ENCODE assay signal across 1 cellular context in the genomic region with DNA sequence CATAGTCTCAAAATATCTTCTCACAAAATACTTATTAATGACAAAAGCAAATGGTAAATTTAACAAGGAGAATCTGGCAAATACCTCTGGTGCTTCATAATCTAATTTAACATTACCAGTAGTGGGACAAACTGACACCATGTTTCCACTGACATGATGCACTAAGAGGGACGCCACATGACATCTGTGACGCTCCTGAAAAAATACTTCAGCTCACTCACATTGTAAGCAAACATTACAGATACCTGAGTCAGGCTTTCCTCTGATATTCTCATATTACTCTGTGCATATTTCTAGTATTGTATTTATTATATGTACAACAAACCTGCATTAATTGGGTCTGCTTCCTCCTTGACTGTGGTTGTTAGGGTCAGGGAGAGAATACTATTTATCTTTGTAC.
TF ChIP-seq lines count a peak whose summit lies in the region.

No MANE protein-coding gene starts in this region.

TF ChIP-seq in IMR-90, 13 proteins besides CTCF, POLR2A, EP300 and RAD21:
- TF ChIP-seq ELK1 (IDR thresholded peaks at IDR 0.05; ENCODE audit: borderline replicate concordance, low read depth, low read length), result no peak
- TF ChIP-seq CEBPB (IDR thresholded peaks at IDR 0.05; ENCODE audit: low read depth, low read length), result no peak
- TF ChIP-seq NFE2L2 (IDR thresholded peaks at IDR 0.05; ENCODE audit: low read depth, low read length), result no peak
- no peak for TF ChIP-seq RFX5 (IDR thresholded peaks at IDR 0.05; ENCODE audit: low read depth, low read length)
- no peak for TF ChIP-seq RCOR1 (IDR thresholded peaks at IDR 0.05; ENCODE audit: insufficient replicate concordance, low read length)
- TF ChIP-seq MAFK (IDR thresholded peaks at IDR 0.05; ENCODE audit: low read depth, low read length), result no peak
- no peak for TF ChIP-seq FOS (IDR thresholded peaks at IDR 0.05; ENCODE audit: low read depth, low read length)
- no peak for TF ChIP-seq SMC3 (IDR thresholded peaks at IDR 0.05; ENCODE audit: low read depth, low read length)
- no peak for TF ChIP-seq USF2 (IDR thresholded peaks at IDR 0.05; ENCODE audit: low read depth, low read length)
- TF ChIP-seq MAZ (IDR thresholded peaks at IDR 0.05; ENCODE audit: borderline replicate concordance, low read depth, low read length), result no peak
- no peak for TF ChIP-seq BHLHE40 (IDR thresholded peaks at IDR 0.05; ENCODE audit: low read depth, low read length)
- no peak for TF ChIP-seq MXI1 (IDR thresholded peaks at IDR 0.05; ENCODE audit: borderline replicate concordance, low read depth, low read length)
- TF ChIP-seq CHD1 (IDR thresholded peaks at IDR 0.05; ENCODE audit: low read depth, low read length), result no peak
TF ChIP-seq in IMR-90: peak in this region for 0.
